In genomic region chr1:224718470-224719053, GRCh38 we compare ENCODE assay signal across 22 cellular contexts.
DNase-seq lines count a peak whose midpoint lies in the region; ATAC-seq and TF ChIP-seq lines count a peak whose summit lies in the region.
"Had no signal": no experiment of that assay in that cellular context is flagged by ENCODE, and none has a peak within 500 bp of the region (broad histone marks: within the 10 kb centered on the region; RNA-seq: fewer than 3 reads in every experiment).

No MANE protein-coding gene starts in this region.

- H3K27me3 Mint-ChIP-seq in activated naive CD8-positive, alpha-beta T cell treated with anti-CD3 and anti-CD28 coated beads, Interleukin-2, amount 10 ng/mL, durations not matched to agents 7 days and 5 days = peaks cover 10% of the 10 kb centered on the region
- H3K27me3 Mint-ChIP-seq in type B pancreatic cell (peaks cover 10% of the 10 kb centered on the region), T-cell (peaks cover 18 to 42% of the 10 kb centered on the region in 2 donors)

- H3K9me3 Mint-ChIP-seq in activated naive CD4-positive, alpha-beta T cell treated with anti-CD3 and anti-CD28 coated beads, Interleukin-2, amount 50 U/mL, for 72 hours = no peaks in the 10 kb centered on the region
- H3K9me3 Mint-ChIP-seq in activated naive CD8-positive, alpha-beta T cell treated with anti-CD3 and anti-CD28 coated beads, Interleukin-2, amount 10 ng/mL, durations not matched to agents 7 days and 5 days = no peaks in the 10 kb centered on the region
- H3K9me3 Mint-ChIP-seq in type B pancreatic cell = peaks cover 5% of the 10 kb centered on the region
- no peaks in the 10 kb centered on the region for H3K9me3 Mint-ChIP-seq in T-cell
- H3K9me3 Mint-ChIP-seq: HFFc6 had no signal

- peak; percentile 58 to 66 for ATAC-seq in activated naive CD4-positive, alpha-beta T cell treated with anti-CD3 and anti-CD28 coated beads, Interleukin-2, amount 50 U/mL, for 72 hours
- ATAC-seq in activated naive CD8-positive, alpha-beta T cell treated with anti-CD3 and anti-CD28 coated beads, Interleukin-2, amount 10 ng/mL, durations not matched to agents 7 days and 5 days (ENCODE audit: low read depth) = peak; percentile 57
- no peak for ATAC-seq in T-cell (replicated peaks in 1 of 4)
- no peak for ATAC-seq in HG02870 (IDR thresholded peaks at IDR 0.05; ENCODE audit: unreplicated experiment)
- ATAC-seq: Panc1 had no signal

- H3K36me3 ChIP-seq in KOPT-K1 (ENCODE audit: insufficient read depth, low read length) = no peaks in the 10 kb centered on the region

- no peak for DNase-seq in activated naive CD4-positive, alpha-beta T cell treated with anti-CD3 and anti-CD28 coated beads, Interleukin-2, amount 50 U/mL, for 72 hours (ENCODE audit: low spot score in 2 of 2)
- DNase-seq in activated naive CD4-positive, alpha-beta T cell treated with Interleukin-2 at 50 U/mL for 16 hours = no peak
- peak; percentile 40 for DNase-seq in activated naive CD8-positive, alpha-beta T cell treated with anti-CD3 and anti-CD28 coated beads, Interleukin-2, amount 10 ng/mL, durations not matched to agents 7 days and 5 days
- DNase-seq in type B pancreatic cell (ENCODE audit: extremely low spot score, unreplicated experiment) (no peak), T-cell (no peak)
- no peak for DNase-seq in activated CD4-positive, CD25-positive, alpha-beta regulatory T cell treated with anti-CD3 and anti-CD28 coated beads, Interleukin-2, amount 50 U/mL, for 72 hours
- DNase-seq: AML-193, H7, HFFc6, MV-4-11, NCI-H1105 treated with DMSO at 0.1 percent for 48 hours, NCI-H2029 treated with DMSO at 0.1 percent for 48 hours, NCI-H345, NCI-H524, NCI-H774, SIG-M5, SK-N-SH had no signal

- POLR2A ChIA-PET in activated naive CD8-positive, alpha-beta T cell treated with anti-CD3 and anti-CD28 coated beads, Interleukin-2, amount 10 ng/mL, durations not matched to agents 7 days and 5 days (lab: Charles Lee) = no interaction called here
- POLR2A ChIA-PET in T-cell (lab: Charles Lee) = no interaction called here

- CTCF ChIA-PET in T-cell (lab: Charles Lee) = no interaction called here

- peaks cover 24% of the 10 kb centered on the region for H3K9me3 ChIP-seq in KOPT-K1 (ENCODE audit: insufficient read depth, low read length, poor library complexity, severe bottlenecking)
- H3K9me3 ChIP-seq: SK-N-SH had no signal

- peak overlapping the region; percentile 14 to 46 for H3K27ac Mint-ChIP-seq in activated naive CD4-positive, alpha-beta T cell treated with anti-CD3 and anti-CD28 coated beads, Interleukin-2, amount 50 U/mL, for 72 hours
- peak overlapping the region; percentile 31 for H3K27ac Mint-ChIP-seq in activated naive CD8-positive, alpha-beta T cell treated with anti-CD3 and anti-CD28 coated beads, Interleukin-2, amount 10 ng/mL, durations not matched to agents 7 days and 5 days
- H3K27ac Mint-ChIP-seq in type B pancreatic cell (peak overlapping the region; percentile 52), T-cell (no peak overlapping the region)
- H3K27ac Mint-ChIP-seq: CD14-positive monocyte had no signal

- H3K4me1 Mint-ChIP-seq in activated naive CD8-positive, alpha-beta T cell treated with anti-CD3 and anti-CD28 coated beads, Interleukin-2, amount 10 ng/mL, durations not matched to agents 7 days and 5 days = peaks cover 18% of the 10 kb centered on the region
- H3K4me1 Mint-ChIP-seq in type B pancreatic cell (ENCODE audit: unreplicated experiment) (peaks cover 5% of the 10 kb centered on the region), T-cell (peaks cover 0 to 12% (median 0%) of the 10 kb centered on the region in 3 donors)
- H3K4me1 Mint-ChIP-seq: CD14-positive monocyte had no signal

- TF ChIP-seq CTCF in type B pancreatic cell (conservative IDR thresholded peaks at IDR 0.05) = no peak

- H3K27ac ChIP-seq in KOPT-K1 (ENCODE audit: low read depth, low read length, poor library complexity, severe bottlenecking) = peak overlapping the region; percentile 91
- H3K27ac ChIP-seq: KMS-11 had no signal

- peak overlapping the region; percentile 53 for H3K4me3 Mint-ChIP-seq in activated naive CD8-positive, alpha-beta T cell treated with anti-CD3 and anti-CD28 coated beads, Interleukin-2, amount 10 ng/mL, durations not matched to agents 7 days and 5 days
- H3K4me3 Mint-ChIP-seq in type B pancreatic cell (no peak overlapping the region), T-cell (no peak overlapping the region)
- H3K4me3 Mint-ChIP-seq: CD14-positive monocyte, HFFc6 had no signal

- H3K36me3 Mint-ChIP-seq in activated naive CD4-positive, alpha-beta T cell treated with anti-CD3 and anti-CD28 coated beads, Interleukin-2, amount 50 U/mL, for 72 hours = no peaks in the 10 kb centered on the region
- no peaks in the 10 kb centered on the region for H3K36me3 Mint-ChIP-seq in activated naive CD8-positive, alpha-beta T cell treated with anti-CD3 and anti-CD28 coated beads, Interleukin-2, amount 10 ng/mL, durations not matched to agents 7 days and 5 days
- H3K36me3 Mint-ChIP-seq in type B pancreatic cell = no peaks in the 10 kb centered on the region
- no peaks in the 10 kb centered on the region for H3K36me3 Mint-ChIP-seq in T-cell
- H3K36me3 Mint-ChIP-seq: CD14-positive monocyte had no signal

Comparison
In these comparisons a context has a peak if more than half of its experiments do, and no peak if none do; other contexts are left out.
1. ATAC-seq: peak in activated naive CD4-positive, alpha-beta T cell treated with anti-CD3 and anti-CD28 coated beads, Interleukin-2, amount 50 U/mL, for 72 hours (2 of 2) and activated naive CD8-positive, alpha-beta T cell treated with anti-CD3 and anti-CD28 coated beads, Interleukin-2, amount 10 ng/mL, durations not matched to agents 7 days and 5 days (single experiment); none in T-cell (0 of 4) and HG02870 (single experiment).
2. H3K27ac Mint-ChIP-seq: peak in activated naive CD4-positive, alpha-beta T cell treated with anti-CD3 and anti-CD28 coated beads, Interleukin-2, amount 50 U/mL, for 72 hours (2 of 2), activated naive CD8-positive, alpha-beta T cell treated with anti-CD3 and anti-CD28 coated beads, Interleukin-2, amount 10 ng/mL, durations not matched to agents 7 days and 5 days (single experiment) and type B pancreatic cell (single experiment); none in T-cell (0 of 2).